31 cellular contexts compared by ENCODE assay signal in the genomic region with DNA sequence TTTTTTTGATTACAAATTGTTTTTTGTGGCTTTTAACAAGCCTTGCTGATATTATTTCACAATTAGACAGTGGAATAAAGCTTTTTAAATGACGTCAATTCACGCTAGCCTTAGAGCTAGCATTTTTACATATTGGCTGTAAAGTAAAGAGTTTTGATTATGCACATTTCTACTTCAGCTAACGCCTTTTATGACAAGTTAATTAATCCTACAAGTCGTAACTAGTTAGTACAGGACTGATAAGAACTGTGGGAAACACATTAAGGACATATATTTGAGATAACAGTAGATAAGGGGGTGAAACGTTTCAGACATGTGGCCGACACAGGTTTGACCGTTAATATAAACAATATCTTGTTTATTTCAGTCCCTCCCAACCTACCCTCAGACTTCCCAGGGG.
"Had no signal": no experiment of that assay in that cellular context is flagged by ENCODE, and none has a peak within 500 bp of the region (broad histone marks: within the 10 kb centered on the region; RNA-seq: fewer than 3 reads in every experiment).

No MANE protein-coding gene starts in this region.

- H3K9me3 Mint-ChIP-seq: activated CD4-positive, alpha-beta memory T cell treated with anti-CD3 and anti-CD28 coated beads, Interleukin-2, amount 10 ng/mL, durations not matched to agents 7 days and 5 days; activated CD4-positive, alpha-beta T cell treated with anti-CD3 and anti-CD28 coated beads, Interleukin-2, amount 10 ng/mL, durations not matched to agents 24 days and 14 days; activated T-cell treated with anti-CD3 and anti-CD28 coated beads, Interleukin-2, amount 50 U/mL, for 24 hours; central memory CD8-positive, alpha-beta T cell; effector memory CD8-positive, alpha-beta T cell; T-helper 2 cell treated with Interferon-gamma antibody and Interleukin-4, amounts not matched to agents 5 μg/mL and 100 μg/mL, for 36 hours had no signal

- H3K4me3 Mint-ChIP-seq: activated CD4-positive, alpha-beta memory T cell treated with anti-CD3 and anti-CD28 coated beads, Interleukin-2, amount 10 ng/mL, durations not matched to agents 7 days and 5 days; activated CD4-positive, alpha-beta T cell treated with anti-CD3 and anti-CD28 coated beads for 36 hours; activated CD4-positive, alpha-beta T cell treated with anti-CD3 and anti-CD28 coated beads, Interleukin-2, amount 10 ng/mL, durations not matched to agents 24 days and 14 days; activated naive CD8-positive, alpha-beta T cell; activated T-cell treated with anti-CD3 and anti-CD28 coated beads, Interleukin-2, amount 50 U/mL, for 24 hours; activated T-cell treated with anti-CD3 and anti-CD28 coated beads, Interleukin-2, amount 50 U/mL, for 72 hours; brain; central memory CD8-positive, alpha-beta T cell; effector memory CD8-positive, alpha-beta T cell; T-helper 17 cell; T-helper 2 cell treated with Interferon-gamma antibody and Interleukin-4, amounts not matched to agents 5 μg/mL and 100 μg/mL, for 36 hours had no signal

- H3K36me3 ChIP-seq: breast epithelium, cardiac muscle cell, esophagus muscularis mucosa had no signal

- DNase-seq: activated CD4-positive, alpha-beta memory T cell treated with anti-CD3 and anti-CD28 coated beads, Interleukin-2, amount 10 ng/mL, durations not matched to agents 7 days and 5 days; activated CD4-positive, alpha-beta T cell treated with anti-CD3 and anti-CD28 coated beads for 36 hours; activated CD4-positive, alpha-beta T cell treated with anti-CD3 and anti-CD28 coated beads, Interleukin-2, amount 10 ng/mL, durations not matched to agents 24 days and 14 days; activated CD4-positive, CD25-positive, alpha-beta regulatory T cell; activated CD4-positive, CD25-positive, alpha-beta regulatory T cell treated with anti-CD3 and anti-CD28 coated beads, Interleukin-2, amount 50 U/mL, for 72 hours; activated CD8-positive, alpha-beta memory T cell treated with anti-CD3 and anti-CD28 coated beads, Interleukin-2, amount 50 U/mL, for 48 hours; activated gamma-delta T cell; activated naive CD4-positive, alpha-beta T cell; activated naive CD4-positive, alpha-beta T cell treated with anti-CD3 and anti-CD28 coated beads, Interleukin-2, amount 50 U/mL, for 16 hours; activated T-cell treated with anti-CD3 and anti-CD28 coated beads for 4 hours; activated T-cell treated with anti-CD3 and anti-CD28 coated beads, Interleukin-2, amount 50 U/mL, for 24 hours; activated T-cell treated with anti-CD3 and anti-CD28 coated beads, Interleukin-2, amount 50 U/mL, for 72 hours; amygdala; aorta; dermis blood vessel endothelial cell; effector CD4-positive, alpha-beta T cell; effector memory CD8-positive, alpha-beta T cell; erythroblast; foreskin melanocyte; head of caudate nucleus; T-helper 1 cell; T-helper 17 cell; T1000 had no signal

- H3K27me3 Mint-ChIP-seq: activated CD4-positive, alpha-beta memory T cell treated with anti-CD3 and anti-CD28 coated beads, Interleukin-2, amount 10 ng/mL, durations not matched to agents 7 days and 5 days; activated CD4-positive, alpha-beta T cell treated with anti-CD3 and anti-CD28 coated beads for 36 hours; activated CD4-positive, alpha-beta T cell treated with anti-CD3 and anti-CD28 coated beads, Interleukin-2, amount 10 ng/mL, durations not matched to agents 24 days and 14 days; activated naive CD8-positive, alpha-beta T cell; central memory CD8-positive, alpha-beta T cell; effector memory CD8-positive, alpha-beta T cell; T-helper 17 cell had no signal

- H3K4me1 ChIP-seq: breast epithelium had no signal

- H3K27ac ChIP-seq: breast epithelium, cardiac muscle cell, coronary artery, esophagus muscularis mucosa had no signal

- ATAC-seq: activated CD4-positive, alpha-beta T cell treated with anti-CD3 and anti-CD28 coated beads for 36 hours; activated T-cell treated with anti-CD3 and anti-CD28 coated beads, Interleukin-2, amount 50 U/mL, for 72 hours; effector memory CD8-positive, alpha-beta T cell; T-helper 17 cell had no signal

- H3K4me1 Mint-ChIP-seq: central memory CD8-positive, alpha-beta T cell had no signal

- H3K27ac Mint-ChIP-seq: activated CD4-positive, alpha-beta memory T cell treated with anti-CD3 and anti-CD28 coated beads, Interleukin-2, amount 10 ng/mL, durations not matched to agents 7 days and 5 days; activated CD4-positive, alpha-beta T cell treated with anti-CD3 and anti-CD28 coated beads for 36 hours; activated CD4-positive, alpha-beta T cell treated with anti-CD3 and anti-CD28 coated beads, Interleukin-2, amount 10 ng/mL, durations not matched to agents 24 days and 14 days; activated naive CD8-positive, alpha-beta T cell; activated T-cell treated with anti-CD3 and anti-CD28 coated beads, Interleukin-2, amount 50 U/mL, for 24 hours; activated T-cell treated with anti-CD3 and anti-CD28 coated beads, Interleukin-2, amount 50 U/mL, for 72 hours; T-helper 17 cell; T-helper 2 cell treated with Interferon-gamma antibody and Interleukin-4, amounts not matched to agents 5 μg/mL and 100 μg/mL, for 36 hours had no signal

- H3K27me3 ChIP-seq: cardiac muscle cell, esophagus muscularis mucosa had no signal

- H3K36me3 Mint-ChIP-seq: activated naive CD8-positive, alpha-beta T cell; brain had no signal

- H3K4me3 ChIP-seq: breast epithelium, cardiac muscle cell, coronary artery, esophagus muscularis mucosa had no signal

- H3K9me3 ChIP-seq: breast epithelium, esophagus muscularis mucosa had no signal
